Comparison of ENCODE assay signal across 12 cellular contexts in genomic region chr1:230186874-230187273, GRCh38.
DNase-seq lines count a peak whose midpoint lies in the region; ATAC-seq and TF ChIP-seq lines count a peak whose summit lies in the region.
"Had no signal": no experiment of that assay in that cellular context is flagged by ENCODE, and none has a peak within 500 bp of the region (broad histone marks: within the 10 kb centered on the region; RNA-seq: fewer than 3 reads in every experiment).

No MANE protein-coding gene starts in this region.

- no peaks in the 10 kb centered on the region for H3K9me2 ChIP-seq in Karpas-422 (replicated peaks; ENCODE audit: insufficient read depth, low read length)

- H3K79me2 ChIP-seq in Karpas-422 (ENCODE audit: low read length) = no peaks in the 10 kb centered on the region

- no peak for TF ChIP-seq EP300 in upper lobe of left lung (IDR thresholded peaks at IDR 0.05)

- peaks cover 5% of the 10 kb centered on the region for H3K9me3 Mint-ChIP-seq in stimulated activated naive CD8-positive, alpha-beta T cell treated with anti-CD3 and anti-CD28 coated beads, Interleukin-15, Interleukin-2, amounts not matched to agents 100 ng/mL and 50 ng/mL, for 24 hours
- no peaks in the 10 kb centered on the region for H3K9me3 Mint-ChIP-seq in T-helper 1 cell treated with Interleukin-12 subunit alpha and Interleukin-12 subunit beta and Interleukin-4 antibody, amounts not matched to agents 30 μg/mL and 1 μg/mL, for 36 hours
- H3K9me3 Mint-ChIP-seq in endodermal cell = peaks cover 7% of the 10 kb centered on the region

- no peak for DNase-seq in stimulated activated naive CD8-positive, alpha-beta T cell treated with anti-CD3 and anti-CD28 coated beads, Interleukin-15, Interleukin-2, amounts not matched to agents 100 U/mL and 50 U/mL, for 24 hours
- DNase-seq in endodermal cell (no peak), upper lobe of left lung (peak in 1 of 2 donors; percentile 55), omental fat pad (ENCODE audit: low spot score) (no peak), Karpas-422 (no peak)
- DNase-seq: C1 segment of cervical spinal cord had no signal

- no peak for ATAC-seq in stimulated activated naive CD8-positive, alpha-beta T cell treated with anti-CD3 and anti-CD28 coated beads, Interleukin-15, Interleukin-2, amounts not matched to agents 100 U/mL and 50 U/mL, for 24 hours
- no peak for ATAC-seq in upper lobe of left lung (ENCODE audit: low FRiP score in 2 of 2)
- ATAC-seq in omental fat pad (ENCODE audit: low FRiP score) = no peak
- no peak for ATAC-seq in HG03135 (IDR thresholded peaks at IDR 0.05; ENCODE audit: unreplicated experiment)

- WGBS in endodermal cell (ENCODE audit: insufficient coverage in 1 of 2, insufficient read length in 1 of 2), 2 experiments = 54 to 82% methylated on average over 1 to 4 of the region's 4 CpGs
- 66 to 69% methylated on average over 4 of the region's 4 CpGs for WGBS in upper lobe of left lung, 2 donors

- no peak for TF ChIP-seq POLR2A in upper lobe of left lung (IDR thresholded peaks at IDR 0.05)

- no peak overlapping the region for H2AFZ ChIP-seq in Karpas-422 (ENCODE audit: low read length)

- H3K36me3 ChIP-seq in endodermal cell (ENCODE audit: control insufficient read depth, insufficient read depth, low read length) (no peaks in the 10 kb centered on the region), upper lobe of left lung (no peaks in the 10 kb centered on the region), Karpas-422 (ENCODE audit: insufficient read depth, low read length) (no peaks in the 10 kb centered on the region)
- H3K36me3 ChIP-seq: ascending aorta, right atrium auricular region had no signal

- no peaks in the 10 kb centered on the region for H3K27me3 Mint-ChIP-seq in stimulated activated naive CD8-positive, alpha-beta T cell treated with anti-CD3 and anti-CD28 coated beads, Interleukin-15, Interleukin-2, amounts not matched to agents 100 ng/mL and 50 ng/mL, for 24 hours
- no peaks in the 10 kb centered on the region for H3K27me3 Mint-ChIP-seq in T-helper 1 cell treated with Interleukin-12 subunit alpha and Interleukin-12 subunit beta and Interleukin-4 antibody, amounts not matched to agents 30 μg/mL and 1 μg/mL, for 36 hours (ENCODE audit: low read depth)
- peaks cover 15% of the 10 kb centered on the region for H3K27me3 Mint-ChIP-seq in endodermal cell (ENCODE audit: insufficient read depth)

- no peak overlapping the region for H3K4me2 ChIP-seq in Karpas-422 (ENCODE audit: low read depth, low read length, poor library complexity, severe bottlenecking)

- no peaks in the 10 kb centered on the region for H3K27me3 ChIP-seq in endodermal cell (ENCODE audit: control insufficient read depth, insufficient read depth, low read length, poor library complexity, severe bottlenecking)
- H3K27me3 ChIP-seq in upper lobe of left lung = no peaks in the 10 kb centered on the region
- H3K27me3 ChIP-seq in Karpas-422 (ENCODE audit: low read length) = no peaks in the 10 kb centered on the region
- H3K27me3 ChIP-seq: ascending aorta, right atrium auricular region had no signal

- H3K27ac Mint-ChIP-seq in stimulated activated naive CD8-positive, alpha-beta T cell treated with anti-CD3 and anti-CD28 coated beads, Interleukin-15, Interleukin-2, amounts not matched to agents 100 ng/mL and 50 ng/mL, for 24 hours = peak overlapping the region; percentile 56
- peak overlapping the region; percentile 23 for H3K27ac Mint-ChIP-seq in T-helper 1 cell treated with Interleukin-12 subunit alpha and Interleukin-12 subunit beta and Interleukin-4 antibody, amounts not matched to agents 30 μg/mL and 1 μg/mL, for 36 hours
- H3K27ac Mint-ChIP-seq in endodermal cell = peak overlapping the region; percentile 27

- H3K36me3 Mint-ChIP-seq in stimulated activated naive CD8-positive, alpha-beta T cell treated with anti-CD3 and anti-CD28 coated beads, Interleukin-15, Interleukin-2, amounts not matched to agents 100 ng/mL and 50 ng/mL, for 24 hours (ENCODE audit: low read depth) = peaks cover 62% of the 10 kb centered on the region
- peaks cover 19% of the 10 kb centered on the region for H3K36me3 Mint-ChIP-seq in T-helper 1 cell treated with Interleukin-12 subunit alpha and Interleukin-12 subunit beta and Interleukin-4 antibody, amounts not matched to agents 30 μg/mL and 1 μg/mL, for 36 hours (ENCODE audit: low read depth)
- peaks cover 22% of the 10 kb centered on the region for H3K36me3 Mint-ChIP-seq in endodermal cell (ENCODE audit: low read depth)

- peak overlapping the region; percentile 45 for H3K27ac ChIP-seq in endodermal cell (ENCODE audit: low read depth, low read length)
- H3K27ac ChIP-seq in upper lobe of left lung = peak overlapping the region; percentile 5 to 84 (median 64)
- H3K27ac ChIP-seq in Karpas-422 (ENCODE audit: low read length) = no peak overlapping the region

- 0 out of 2 replicates have a peak, but pooled peaks cover 8% of the 10 kb centered on the region for H4K20me1 ChIP-seq in Karpas-422 (ENCODE audit: insufficient read depth, low read depth, low read length)

- TF ChIP-seq CTCF in endodermal cell (conservative IDR thresholded peaks at IDR 0.05) (no peak), upper lobe of left lung (IDR thresholded peaks at IDR 0.05) (no peak), omental fat pad (IDR thresholded peaks at IDR 0.05) (no peak)

- H3K9me3 ChIP-seq in endodermal cell (ENCODE audit: control insufficient read depth, low read length) (no peaks in the 10 kb centered on the region), upper lobe of left lung (no peaks in the 10 kb centered on the region), Karpas-422 (ENCODE audit: low read length) (no peaks in the 10 kb centered on the region)
- H3K9me3 ChIP-seq: ascending aorta, mucosa of descending colon, right atrium auricular region had no signal

- H3K4me1 ChIP-seq in endodermal cell (ENCODE audit: control insufficient read depth, insufficient read depth, low read length) (peaks cover 9% of the 10 kb centered on the region), upper lobe of left lung (peaks cover 30 to 52% (median 44%) of the 10 kb centered on the region in 4 donors), Karpas-422 (ENCODE audit: low read length) (no peaks in the 10 kb centered on the region)

- H3K4me3 Mint-ChIP-seq in stimulated activated naive CD8-positive, alpha-beta T cell treated with anti-CD3 and anti-CD28 coated beads, Interleukin-15, Interleukin-2, amounts not matched to agents 100 ng/mL and 50 ng/mL, for 24 hours = no peak overlapping the region
- H3K4me3 Mint-ChIP-seq in T-helper 1 cell treated with Interleukin-12 subunit alpha and Interleukin-12 subunit beta and Interleukin-4 antibody, amounts not matched to agents 30 μg/mL and 1 μg/mL, for 36 hours = peak overlapping the region; percentile 13
- no peak overlapping the region for H3K4me3 Mint-ChIP-seq in endodermal cell

- no peak overlapping the region for H3K4me3 ChIP-seq in endodermal cell (ENCODE audit: low read length)
- no peak overlapping the region for H3K4me3 ChIP-seq in upper lobe of left lung
- no peak overlapping the region for H3K4me3 ChIP-seq in Karpas-422 (ENCODE audit: low read length)
- H3K4me3 ChIP-seq: ascending aorta, mucosa of descending colon had no signal

- H3K9ac ChIP-seq in endodermal cell (ENCODE audit: extremely low read depth, low read length, poor library complexity, severe bottlenecking) = no peak overlapping the region
- no peak overlapping the region for H3K9ac ChIP-seq in Karpas-422 (ENCODE audit: low read length)

- H3K4me1 Mint-ChIP-seq in stimulated activated naive CD8-positive, alpha-beta T cell treated with anti-CD3 and anti-CD28 coated beads, Interleukin-15, Interleukin-2, amounts not matched to agents 100 ng/mL and 50 ng/mL, for 24 hours (ENCODE audit: low read depth) = peaks cover 65% of the 10 kb centered on the region
- peaks cover 42% of the 10 kb centered on the region for H3K4me1 Mint-ChIP-seq in T-helper 1 cell treated with Interleukin-12 subunit alpha and Interleukin-12 subunit beta and Interleukin-4 antibody, amounts not matched to agents 30 μg/mL and 1 μg/mL, for 36 hours (ENCODE audit: low read depth)
- peaks cover 24% of the 10 kb centered on the region for H3K4me1 Mint-ChIP-seq in endodermal cell
